ENCODE assay signal across 12 cellular contexts in the genomic region with DNA sequence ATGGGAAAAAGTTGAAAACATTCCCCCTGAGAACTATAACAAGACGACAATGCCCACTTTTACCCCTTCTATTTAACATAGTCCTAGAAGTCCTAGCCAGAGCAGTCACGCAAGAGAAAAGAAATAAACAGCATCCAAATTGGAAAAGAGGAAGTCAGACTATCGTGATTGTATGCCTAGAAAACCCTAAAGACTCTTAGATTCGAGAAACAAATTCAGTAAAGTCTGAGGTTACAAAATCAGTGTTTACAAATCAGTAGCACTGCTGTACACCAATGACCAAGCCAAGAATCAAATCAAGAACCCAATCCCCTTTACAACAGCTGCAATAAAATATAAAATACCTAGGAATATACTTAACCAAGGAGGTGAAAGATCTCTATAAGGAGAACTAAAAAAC.
"Had no signal": no experiment of that assay in that cellular context is flagged by ENCODE, and none has a peak within 500 bp of the region (broad histone marks: within the 10 kb centered on the region; RNA-seq: fewer than 3 reads in every experiment).

No MANE protein-coding gene starts in this region.

- DNase-seq: activated B cell treated with CpG ODN at 0.5 μM for 24 hours; activated CD4-positive, alpha-beta memory T cell treated with anti-CD3 and anti-CD28 coated beads for 36 hours; activated CD4-positive, alpha-beta T cell treated with anti-CD3 and anti-CD28 coated beads for 4 hours; activated naive CD4-positive, alpha-beta T cell treated with Interleukin-2 at 50 U/mL for 16 hours; activated naive CD8-positive, alpha-beta T cell treated with anti-CD3 and anti-CD28 coated beads, Interleukin-2, amount 10 ng/mL, durations not matched to agents 7 days and 5 days; activated T-cell treated with anti-CD3 and anti-CD28 coated beads for 4 hours; amygdala; left colon; lower lobe of right lung; stimulated activated naive B cell treated with anti-CD40 and anti-IgM and Interleukin-4, amounts not matched to agents 10 μg/mL and 1 μg/mL and 100 μg/mL, for 72 hours; T-helper 17 cell had no signal

- ATAC-seq: left colon; lower lobe of right lung; stimulated activated naive B cell treated with anti-CD40 and anti-IgM and Interleukin-4, amounts not matched to agents 10 μg/mL and 1 μg/mL and 100 μg/mL, for 72 hours; T-helper 17 cell had no signal

- H3K27ac ChIP-seq: cardiac muscle cell, lower lobe of right lung had no signal
